ENCODE assay signal across 11 cellular contexts in the genomic region with DNA sequence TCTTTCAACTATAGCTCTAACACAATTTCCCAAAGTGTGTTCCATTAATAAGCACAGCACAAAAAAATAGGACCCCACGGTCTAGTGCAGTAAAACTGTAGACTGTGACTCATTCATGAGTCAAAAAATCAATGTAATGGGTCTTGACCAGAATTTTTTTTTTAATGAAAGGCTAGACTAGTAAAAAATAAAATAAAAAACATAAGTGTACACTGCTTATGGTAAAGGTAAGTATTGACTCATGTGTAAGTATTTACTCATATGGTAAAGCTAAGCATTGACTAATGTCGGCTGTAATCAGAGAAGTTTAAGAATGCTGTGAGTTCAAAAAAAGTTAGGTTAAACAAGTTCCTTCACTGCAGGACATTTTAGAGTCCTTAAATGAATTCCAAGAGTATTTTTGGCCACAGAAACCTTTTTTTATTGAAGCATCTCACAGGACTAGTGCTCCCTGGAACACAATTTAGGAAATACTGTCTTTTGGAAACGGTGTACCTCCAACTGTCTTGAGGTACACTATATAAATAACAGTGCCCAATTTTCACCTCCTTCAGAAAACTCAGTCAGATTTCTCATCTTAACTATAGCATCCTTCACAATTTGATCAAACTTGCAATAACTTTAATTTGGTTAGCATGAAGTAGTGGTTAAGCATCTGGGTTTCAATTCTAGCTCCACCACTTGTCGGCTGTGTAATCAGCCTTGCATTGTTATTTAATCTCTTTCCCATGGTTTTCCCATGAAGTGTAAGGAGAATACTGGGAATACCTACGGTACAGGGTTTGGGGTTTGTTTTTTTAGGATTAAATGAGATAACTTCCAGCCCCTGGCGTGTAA. TPM values are rescaled to one million over a fixed set of nuclear protein-coding genes. Genes with fewer than 3 reads are reported as not detected.
DNase-seq lines count a peak whose midpoint lies in the region; ATAC-seq and TF ChIP-seq lines count a peak whose summit lies in the region.
"Had no signal": no experiment of that assay in that cellular context is flagged by ENCODE, and none has a peak within 500 bp of the region (broad histone marks: within the 10 kb centered on the region; RNA-seq: fewer than 3 reads in every experiment).

No MANE protein-coding gene starts in this region.

- H3F3A ChIP-seq in PC-3 (ENCODE audit: low read length, unreplicated experiment), result peaks cover 3% of the 10 kb centered on the region

- H3K4me2 ChIP-seq in HCT116 (ENCODE audit: low read length) (peak overlapping the region; percentile 80), PC-3 (ENCODE audit: low read length) (peak overlapping the region; percentile 96)

- ATAC-seq in HCT116, result peak; percentile 64
- ATAC-seq in PC-3, result peak; percentile 95
- peak; percentile 11 for ATAC-seq in left colon

- no peaks in the 10 kb centered on the region for H3K9me3 ChIP-seq in CD8-positive, alpha-beta memory T cell (ENCODE audit: low read length)
- H3K9me3 ChIP-seq in HCT116 (ENCODE audit: control insufficient read depth in 1 of 2, insufficient read depth in 1 of 2, low read depth in 1 of 2, low read length in 2 of 2) (no peaks in the 10 kb centered on the region), PC-3 (ENCODE audit: low read length) (no peaks in the 10 kb centered on the region)
- H3K9me3 ChIP-seq: Caco-2 had no signal

- H3K9ac ChIP-seq in HCT116 (ENCODE audit: low read length), result no peak overlapping the region
- peak overlapping the region; percentile 48 for H3K9ac ChIP-seq in PC-3 (ENCODE audit: low read length)

- no peaks in the 10 kb centered on the region for H4K20me1 ChIP-seq in HCT116 (ENCODE audit: insufficient read depth)
- no peaks in the 10 kb centered on the region for H4K20me1 ChIP-seq in PC-3 (ENCODE audit: low read length)

- POLR2A ChIA-PET in CD8-positive, alpha-beta memory T cell (lab: Charles Lee), result no interaction called here
- POLR2A ChIA-PET in HCT116 (lab: Charles Lee), result no interaction called here
- POLR2A ChIA-PET in PC-3 (lab: Charles Lee; ENCODE audit: unreplicated experiment), result interaction anchor here (0.5 kb wide), 1 partner anchor 318 kb away, joined by 3 read pairs; no protein-coding TSS in a partner anchor

- H3K27me3 ChIP-seq in CD8-positive, alpha-beta memory T cell (ENCODE audit: insufficient read depth, low read length, poor library complexity, severe bottlenecking), result no peaks in the 10 kb centered on the region
- H3K27me3 ChIP-seq in HCT116 (ENCODE audit: insufficient read depth, low read length) (no peaks in the 10 kb centered on the region), PC-3 (ENCODE audit: low read length) (no peaks in the 10 kb centered on the region)

- no peaks in the 10 kb centered on the region for H3K36me3 ChIP-seq in CD8-positive, alpha-beta memory T cell (ENCODE audit: insufficient read depth, low read length)
- no peaks in the 10 kb centered on the region for H3K36me3 ChIP-seq in HCT116 (ENCODE audit: control insufficient read depth in 1 of 2, insufficient read depth in 2 of 2, low read length in 2 of 2)
- H3K36me3 ChIP-seq in PC-3 (ENCODE audit: low read depth, low read length), result no peaks in the 10 kb centered on the region

- H3K9me3 Mint-ChIP-seq in CD8-positive, alpha-beta memory T cell, result no peaks in the 10 kb centered on the region

- H3K4me1 Mint-ChIP-seq in CD8-positive, alpha-beta memory T cell, result peaks cover 4 to 11% (median 9%) of the 10 kb centered on the region in 3 donors

- no peak overlapping the region for H3K27ac ChIP-seq in CD8-positive, alpha-beta memory T cell (ENCODE audit: low read depth, low read length)
- H3K27ac ChIP-seq in HCT116 (ENCODE audit: low read depth, low read length) (no peak overlapping the region), PC-3 (ENCODE audit: low read length) (peak overlapping the region; percentile 89)

- H3K4me1 ChIP-seq in CD8-positive, alpha-beta memory T cell (ENCODE audit: insufficient read depth, low read length), result peaks cover 3% of the 10 kb centered on the region
- H3K4me1 ChIP-seq in HCT116 (ENCODE audit: control insufficient read depth in 1 of 2, insufficient read depth in 2 of 2, low read length in 2 of 2) (peaks cover 0 to 13% of the 10 kb centered on the region in 2 experiments; a peak in 1 of 4 replicates), PC-3 (ENCODE audit: insufficient read depth, low read length) (peaks cover 24% of the 10 kb centered on the region)
- H3K4me1 ChIP-seq: Caco-2 had no signal

- CTCF ChIA-PET in CD8-positive, alpha-beta memory T cell (lab: Charles Lee), result interaction anchor here (0.6 to 1.4 kb wide), 5 partner anchors 14 to 654 kb away, joined by 3 to 8 read pairs (median 7); no protein-coding TSS in a partner anchor
- CTCF ChIA-PET in HCT116 (lab: Charles Lee), result interaction anchor here (0.6 to 2.0 kb wide), 11 partner anchors 33 to 480 kb away, joined by 3 to 12 read pairs (median 4); no protein-coding TSS in a partner anchor
- CTCF ChIA-PET in PC-3 (lab: Charles Lee), result interaction anchor here (0.6 to 1.2 kb wide), 6 partner anchors 32 to 469 kb away, joined by 4 to 7 read pairs (median 4); no protein-coding TSS in a partner anchor

- H3K27me3 Mint-ChIP-seq in CD8-positive, alpha-beta memory T cell, result peaks cover 15 to 16% of the 10 kb centered on the region in 2 donors

- intact Hi-C loops in HCT116 (cut with micrococcal nuclease), result loop anchor here (2.0 to 5.0 kb wide), 2 partner anchors 405 to 470 kb away; no protein-coding TSS in a partner anchor
- intact Hi-C loops in PC-3 (cut with micrococcal nuclease), result loop anchor here (1.0 to 5.0 kb wide), 5 partner anchors 32 to 469 kb away; no protein-coding TSS in a partner anchor
- intact Hi-C loops in left colon (cut with DNase I, micrococcal nuclease), result loop anchor here in 1 of 2 donors (2.0 kb wide), 1 partner anchor 470 kb away; no protein-coding TSS in a partner anchor

- TF ChIP-seq POLR2A in HCT116 (IDR thresholded peaks at IDR 0.05; ENCODE audit: borderline replicate concordance, extremely low read depth, insufficient read depth, insufficient read length), result no peak

- no peaks in the 10 kb centered on the region for H3K79me2 ChIP-seq in HCT116 (ENCODE audit: insufficient read depth, low read length)
- H3K79me2 ChIP-seq in PC-3 (ENCODE audit: low read length), result no peaks in the 10 kb centered on the region

- DNase-seq in CD8-positive, alpha-beta memory T cell, result no peak
- DNase-seq in HCT116 (ENCODE audit: low read depth, low spot score) (peak; percentile 4), PC-3 (peak; percentile 91), left colon (no peak), pons (ENCODE audit: low spot score) (no peak), NCI-H2029 treated with DMSO at 0.1 percent for 48 hours (lab: John Stamatoyannopoulos, UW) (no peak), NCI-H128 (lab: John Stamatoyannopoulos, UW; ENCODE audit: unreplicated experiment) (no peak), T-helper 2 cell (no peak)
- DNase-seq: amniotic stem cell had no signal

- TF ChIP-seq RAD21 in HCT116 (IDR thresholded peaks at IDR 0.05; ENCODE audit: low read depth), result no peak

- peak overlapping the region in 1 of 8 donors; percentile 1 for H3K27ac Mint-ChIP-seq in CD8-positive, alpha-beta memory T cell

- TF ChIP-seq CTCF in HCT116 (IDR thresholded peaks at IDR 0.05 in 2 of 3, conservative IDR thresholded peaks at IDR 0.05 in 1 of 3; ENCODE audit: borderline replicate concordance in 1 of 3, insufficient read depth in 1 of 3, low read depth in 2 of 3, low read length in 2 of 3) (no peak), PC-3 (conservative IDR thresholded peaks at IDR 0.05; ENCODE audit: low read depth, low read length) (no peak)

- no peaks in the 10 kb centered on the region; the same call in 1 of the 2 replicates for H3K9me2 ChIP-seq in HCT116 (ENCODE audit: insufficient read depth)
- H3K9me2 ChIP-seq in PC-3 (replicated peaks; ENCODE audit: low read length), result no peaks in the 10 kb centered on the region

- RAD21 ChIA-PET in HCT116 (lab: Charles Lee; ENCODE audit: low non-redundant PET in 1 of 2, low total read pairs in 2 of 2, uncharacterized antibody in 2 of 2, unreplicated experiment in 2 of 2), result interaction anchor here (0.6 to 0.9 kb wide), 3 partner anchors 78 to 469 kb away, joined by 3 read pairs; no protein-coding TSS in a partner anchor

- no peaks in the 10 kb centered on the region for H3K36me3 Mint-ChIP-seq in CD8-positive, alpha-beta memory T cell

- H3K4me3 Mint-ChIP-seq in CD8-positive, alpha-beta memory T cell, result peak overlapping the region in 4 of 7 donors; percentile 50 to 72 (median 58)

- no peak overlapping the region for H3K4me3 ChIP-seq in CD8-positive, alpha-beta memory T cell (ENCODE audit: low read length)
- peak overlapping the region; percentile 19 to 47; a peak in 3 of 4 replicates for H3K4me3 ChIP-seq in HCT116 (replicated peaks in 1 of 2; ENCODE audit: low read depth in 1 of 2, low read length in 2 of 2)
- peak overlapping the region; percentile 62 for H3K4me3 ChIP-seq in PC-3 (ENCODE audit: low read length)

- BruUV-seq in HCT116 (replicated peaks; lab: Mats Ljungman, UMichigan) (no TSS peak), PC-3 (replicated peaks; lab: Mats Ljungman, UMichigan) (no TSS peak)

- H2AFZ ChIP-seq in HCT116 (ENCODE audit: low read depth, low read length, poor library complexity, severe bottlenecking) (peak overlapping the region; percentile 82), PC-3 (ENCODE audit: low read length) (peak overlapping the region; percentile 96; the same call in 1 of the 2 replicates)

TF ChIP-seq in HCT116, 20 proteins besides CTCF, POLR2A, EP300 and RAD21 (continues in another document):
- TF ChIP-seq TCF7L2 (IDR thresholded peaks at IDR 0.05; ENCODE audit: borderline replicate concordance, extremely low read depth, insufficient read depth, insufficient read length), result no peak
- peak; percentile 67 for TF ChIP-seq FOSL1 (IDR thresholded peaks at IDR 0.05; ENCODE audit: low read depth)
- no peak for TF ChIP-seq EZH2 (IDR thresholded peaks at IDR 0.05)
- TF ChIP-seq ZFX (IDR thresholded peaks at IDR 0.05), result no peak
- TF ChIP-seq, protein P1, sequence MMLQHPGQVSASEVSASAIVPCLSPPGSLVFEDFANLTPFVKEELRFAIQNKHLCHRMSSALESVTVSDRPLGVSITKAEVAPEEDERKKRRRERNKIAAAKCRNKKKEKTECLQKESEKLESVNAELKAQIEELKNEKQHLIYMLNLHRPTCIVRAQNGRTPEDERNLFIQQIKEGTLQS (IDR thresholded peaks at IDR 0.05), result no peak
- TF ChIP-seq SRF (IDR thresholded peaks at IDR 0.05; ENCODE audit: low read depth), result no peak

RNA-seq across cellular contexts. Expression of gene CCDC73, which starts 2.1 kb away (rescaled TPM):
- not detected for total RNA-seq in CD8-positive, alpha-beta memory T cell
- polyA plus RNA-seq in CD8-positive, alpha-beta memory T cell, result not detected
- total RNA-seq in HCT116 (2021; ENCODE audit: unreplicated experiment) (not detected), PC-3 (2014; rRNA removed) (0.04 TPM in 1 of 2 replicates, not detected in the other), left colon (not detected)
- 0.01 TPM in 1 of 2 replicates, not detected in the other for polyA plus RNA-seq in HCT116 (2012)
- total RNA-seq: Caco-2, HT-29 had no signal

RNA-seq across cellular contexts. Expression of gene PRRG4, which starts 37.4 kb away (rescaled TPM):
- under 1 TPM; 0.51 to 0.68 TPM for total RNA-seq in CD8-positive, alpha-beta memory T cell
- polyA plus RNA-seq in CD8-positive, alpha-beta memory T cell, result not detected
- total RNA-seq in HCT116 (2021; ENCODE audit: unreplicated experiment), result 5.4 TPM
- 2.1 and 2.4 TPM in 2 replicates for polyA plus RNA-seq in HCT116 (2012)
- total RNA-seq in PC-3 (2014; rRNA removed), result 12.9 and 17.9 TPM in 2 replicates
- total RNA-seq in left colon, result 10 to 100 TPM; 15.8 to 19.0 TPM

Comparison
In these comparisons a context has a peak if more than half of its experiments do, and no peak if none do; other contexts are left out.
1. DNase-seq: peak in HCT116 (single experiment) and PC-3 (single experiment); none in CD8-positive, alpha-beta memory T cell (0 of 5), left colon (0 of 2), pons (single experiment), NCI-H2029 treated with DMSO at 0.1 percent for 48 hours (single experiment), NCI-H128 (single experiment) and T-helper 2 cell (0 of 5).
2. ATAC-seq: peak in every context shown above with its lines; median percentile 95 in PC-3; 64 in HCT116; 11 in left colon.